Comparison of ENCODE assay signal across 25 cellular contexts in genomic region chr4:182170417-182170935, GRCh38.
"Had no signal": no experiment of that assay in that cellular context is flagged by ENCODE, and none has a peak within 500 bp of the region (broad histone marks: within the 10 kb centered on the region; RNA-seq: fewer than 3 reads in every experiment).

No MANE protein-coding gene starts in this region.

- DNase-seq: nephron progenitor cell; nucleus accumbens; pancreas; right cardiac atrium; right lobe of liver; sigmoid colon; small intestine; stimulated activated CD4-positive, alpha-beta T cell treated with anti-CD3 and anti-CD28 coated beads, Interleukin-15, amount 100 ng/mL, for 24 hours; stimulated activated CD4-positive, alpha-beta T cell treated with anti-CD3 and anti-CD28 coated beads, Interleukin-2, amount 100 ng/mL, for 24 hours; stimulated activated CD4-positive, alpha-beta T cell treated with anti-CD3 and anti-CD28 coated beads, Interleukin-2, amount 100 ng/mL, for 48 hours; stimulated activated CD4-positive, alpha-beta T cell treated with anti-CD3 and anti-CD28 coated beads, Interleukin-4, amount 100 ng/mL, for 24 hours; stimulated activated naive B cell treated with anti-CD40 and anti-IgM and Interleukin-4, amounts not matched to agents 10 μg/mL and 1 μg/mL and 100 μg/mL, for 72 hours; stimulated activated naive CD4-positive, alpha-beta T cell treated with Interleukin-2 at 50 U/mL for 16 hours; stomach; thyroid gland; trophoblast cell; upper lobe of left lung had no signal

- H3K4me3 ChIP-seq: pancreas, prostate gland, right lobe of liver, sigmoid colon, stomach, thoracic aorta, thyroid gland, tibial nerve, upper lobe of left lung, vagina had no signal

- H3K27ac ChIP-seq: neutrophil, pancreas, prostate gland, right lobe of liver, sigmoid colon, stomach, thoracic aorta, thyroid gland, tibial nerve, upper lobe of left lung, vagina had no signal

- ATAC-seq: natural killer cell treated with Interleukin-12 subunit alpha and Interleukin-12 subunit beta and Interleukin-15 and Interleukin-18, amount 100 ng/mL, for 72 hours; pancreas; right cardiac atrium; right lobe of liver; stimulated activated effector memory CD8-positive, alpha-beta T cell treated with anti-CD3 and anti-CD28 coated beads, Interleukin-12 subunit alpha, Interleukin-12 subunit beta, amount 100 ng/mL, for 72 hours; stimulated activated naive B cell treated with anti-CD40 and anti-IgM and Interleukin-4, amounts not matched to agents 10 μg/mL and 1 μg/mL and 100 μg/mL, for 72 hours had no signal

- FAIRE-seq: pancreas, urothelium cell line had no signal

- H3K36me3 ChIP-seq: neutrophil, pancreas, prostate gland, right lobe of liver, sigmoid colon, stomach, thoracic aorta, thyroid gland, tibial nerve, upper lobe of left lung, vagina had no signal

- H3K4me1 ChIP-seq: pancreas, prostate gland, right lobe of liver, sigmoid colon, stomach, thyroid gland, tibial nerve, upper lobe of left lung, vagina had no signal

- H3K27me3 ChIP-seq: neutrophil, pancreas, right lobe of liver, sigmoid colon, stomach, thyroid gland, tibial nerve, upper lobe of left lung, vagina had no signal

- H3K9me3 ChIP-seq: neutrophil, pancreas, prostate gland, right lobe of liver, sigmoid colon, stomach, thoracic aorta, thyroid gland, tibial nerve, upper lobe of left lung, vagina had no signal
